7 cellular contexts compared by ENCODE assay signal in genomic region chr17:14902803-14903202, GRCh38.
"Had no signal": no experiment of that assay in that cellular context is flagged by ENCODE, and none has a peak within 500 bp of the region (broad histone marks: within the 10 kb centered on the region; RNA-seq: fewer than 3 reads in every experiment).

No MANE protein-coding gene starts in this region.

- H3K4me3 Mint-ChIP-seq: GM23338 had no signal

- H3K4me3 ChIP-seq: GM23338, HAP-1, K562 had no signal

- FAIRE-seq: HTR-8/SVneo, K562 had no signal

- H3K4me1 ChIP-seq: HAP-1 had no signal

- ATAC-seq: GM23338, HCT116, K562 had no signal

- H3K4me1 Mint-ChIP-seq: GM23338 had no signal

- H3K9me3 Mint-ChIP-seq: GM23338 had no signal

- H3K4me2 ChIP-seq: GM23338 had no signal

- H3K9me3 ChIP-seq: HAP-1 had no signal

- H2AFZ ChIP-seq: GM23338 had no signal

- DNase-seq: H7, KG1 had no signal

- H3K36me3 ChIP-seq: HAP-1 had no signal

- H3K27ac Mint-ChIP-seq: GM23338 had no signal
